Comparison of ENCODE assay signal across 8 cellular contexts in the genomic region with DNA sequence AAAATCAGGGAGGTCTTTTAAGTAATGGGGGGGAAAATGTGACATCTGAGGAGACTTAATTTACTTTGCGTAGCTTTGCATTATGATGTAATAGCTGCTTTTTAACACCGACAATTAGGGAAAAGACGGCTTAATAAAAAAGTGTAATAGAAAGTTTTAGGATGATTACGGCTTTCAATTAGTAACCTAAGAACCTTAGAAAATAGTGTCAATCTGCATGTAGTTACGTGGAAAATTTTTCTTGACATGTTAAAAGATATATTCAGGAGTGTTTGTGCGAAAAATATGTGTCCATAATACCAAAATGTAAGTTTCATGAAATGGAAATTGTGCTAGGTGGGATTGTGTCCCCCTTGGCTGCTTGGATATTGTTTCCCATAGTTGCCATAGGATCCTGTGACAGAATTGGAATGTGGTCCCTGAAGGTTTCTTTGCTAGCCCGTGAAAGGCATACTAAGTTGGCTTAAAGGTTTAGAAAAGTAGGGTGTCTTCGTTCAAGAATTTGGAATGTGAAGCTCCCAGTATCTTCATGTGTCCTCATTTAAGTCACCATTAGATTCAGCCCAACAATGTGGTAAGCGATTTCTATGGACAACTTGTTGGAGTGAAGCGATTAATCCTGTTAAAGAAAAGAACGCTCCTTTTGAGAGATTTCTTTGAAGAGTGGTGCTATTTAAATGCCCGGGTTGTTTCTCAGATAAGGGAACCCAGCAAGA. TPM values are rescaled to one million over a fixed set of nuclear protein-coding genes. Genes with fewer than 3 reads are reported as not detected.
DNase-seq lines count a peak whose midpoint lies in the region; ATAC-seq, FAIRE-seq and TF ChIP-seq lines count a peak whose summit lies in the region.

No MANE protein-coding gene starts in this region.

- peak overlapping the region; percentile 99 for H3K4me3 Mint-ChIP-seq in T-helper 17 cell

- DNase-seq in GM19239 (ENCODE audit: insufficient read length, low spot score) (no peak), T-helper 17 cell (no peak), foreskin fibroblast (peak in 1 of 2 donors; percentile 23), retinal pigment epithelial cell (ENCODE audit: low read depth) (no peak), AG08395 (ENCODE audit: low spot score) (no peak), GM10266 (ENCODE audit: extremely low spot score) (no peak), D721Med (ENCODE audit: insufficient read length, low spot score) (no peak), NCI-H2196 treated with DMSO at 0.1 percent for 48 hours (lab: John Stamatoyannopoulos, UW; ENCODE audit: unreplicated experiment) (no peak)

- ATAC-seq in T-helper 17 cell: no peak

- H3K27me3 Mint-ChIP-seq in T-helper 17 cell: peaks cover 4% of the 10 kb centered on the region

- H3K9me3 ChIP-seq in T-helper 17 cell (ENCODE audit: control insufficient read depth, low read length, poor library complexity, severe bottlenecking): no peaks in the 10 kb centered on the region

- H3K27ac Mint-ChIP-seq in T-helper 17 cell: peak overlapping the region; percentile 16

- no peak for TF ChIP-seq CTCF in foreskin fibroblast (IDR thresholded peaks at IDR 0.05; ENCODE audit: low read depth, low read length)
- TF ChIP-seq CTCF in retinal pigment epithelial cell (conservative IDR thresholded peaks at IDR 0.05; ENCODE audit: low read depth, low read length): no peak
- no peak for TF ChIP-seq CTCF in GM10266 (IDR thresholded peaks at IDR 0.05; ENCODE audit: control insufficient read depth, insufficient read depth, low read depth, missing control alignments)
- TF ChIP-seq CTCF in D721Med (IDR thresholded peaks at IDR 0.05; ENCODE audit: insufficient read depth, missing control alignments): no peak

- H3K4me3 ChIP-seq in foreskin fibroblast (ENCODE audit: low read depth in 1 of 2, low read length in 2 of 2) (peak overlapping the region; percentile 79 to 83), retinal pigment epithelial cell (ENCODE audit: low read length) (peak overlapping the region; percentile 77)

- FAIRE-seq in GM19239 (lab: Jason Lieb, UNC) (peak; percentile 52), D721Med (lab: Jason Lieb, UNC) (no peak)

- peaks cover 44% of the 10 kb centered on the region for H3K4me1 Mint-ChIP-seq in T-helper 17 cell

- no peaks in the 10 kb centered on the region for H3K36me3 Mint-ChIP-seq in T-helper 17 cell (ENCODE audit: low read depth)

RNA-seq across cellular contexts. Expression of gene RGMB, which starts 1.9 kb away (rescaled TPM):
- 10 to 100 TPM; 13.7 to 15.0 TPM for total RNA-seq in T-helper 17 cell
